Comparison of ENCODE assay signal across 17 cellular contexts in the genomic region with DNA sequence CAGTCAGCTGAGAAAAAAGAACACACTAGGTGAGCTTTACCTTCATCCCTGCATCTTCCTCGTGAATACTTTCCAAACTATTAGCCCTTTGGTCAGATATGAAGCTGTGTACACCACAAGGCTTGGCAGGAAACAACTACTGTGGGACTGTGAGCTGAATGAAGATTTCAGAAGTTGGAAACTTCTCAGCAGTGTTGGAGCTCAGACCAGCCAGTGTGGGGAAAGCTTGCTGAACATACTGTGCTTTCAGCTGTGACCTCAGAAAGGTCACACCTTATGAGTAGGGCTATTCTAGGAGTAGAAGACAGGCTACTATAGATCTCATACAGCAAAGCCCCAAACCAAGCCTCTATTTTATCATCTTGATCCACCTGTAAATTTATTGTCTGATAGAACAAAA.
"Had no signal": no experiment of that assay in that cellular context is flagged by ENCODE, and none has a peak within 500 bp of the region (broad histone marks: within the 10 kb centered on the region; RNA-seq: fewer than 3 reads in every experiment).

No MANE protein-coding gene starts in this region.

- H3K9me3 ChIP-seq: left lung, thyroid gland, upper lobe of right lung had no signal

- H3K27ac ChIP-seq: breast epithelium, epithelial cell of prostate, left lung, spleen, thyroid gland, upper lobe of right lung had no signal

- H3K4me3 ChIP-seq: breast epithelium, left lung, spleen, thyroid gland, upper lobe of right lung had no signal

- H3K27me3 ChIP-seq: breast epithelium, left lung, spleen, thyroid gland, upper lobe of right lung had no signal

- H3K4me1 ChIP-seq: breast epithelium, left lung, spleen, upper lobe of right lung had no signal

- H3K36me3 ChIP-seq: breast epithelium had no signal

- ATAC-seq: left lung; natural killer cell; stimulated activated naive CD8-positive, alpha-beta T cell treated with anti-CD3 and anti-CD28 coated beads, Interleukin-15, Interleukin-2, amounts not matched to agents 100 U/mL and 50 U/mL, for 24 hours; upper lobe of right lung had no signal

- DNase-seq: activated CD4-positive, alpha-beta T cell treated with anti-CD3 and anti-CD28 coated beads for 1 hour; activated gamma-delta T cell treated with Interleukin-2 at 50 U/mL for 16 hours; activated T-cell treated with anti-CD3 and anti-CD28 coated beads, Interleukin-2, amount 50 U/mL, for 1 hour; cortex of kidney; left lung; mammary epithelial cell; midbrain; natural killer cell; retina; spleen; stimulated activated CD4-positive, alpha-beta T cell treated with anti-CD3 and anti-CD28 coated beads, Interleukin-4, amount 100 ng/mL, for 24 hours; stimulated activated naive CD8-positive, alpha-beta T cell treated with anti-CD3 and anti-CD28 coated beads, Interleukin-15, Interleukin-2, amounts not matched to agents 100 U/mL and 50 U/mL, for 24 hours; T-helper 9 cell; thyroid gland; upper lobe of right lung had no signal
